Comparison of ENCODE assay signal across 17 cellular contexts in genomic region chr21:28675265-28676041, GRCh38.
DNase-seq lines count a peak whose midpoint lies in the region; ATAC-seq, FAIRE-seq and TF ChIP-seq lines count a peak whose summit lies in the region.
"Had no signal": no experiment of that assay in that cellular context is flagged by ENCODE, and none has a peak within 500 bp of the region (broad histone marks: within the 10 kb centered on the region; RNA-seq: fewer than 3 reads in every experiment).

No MANE protein-coding gene starts in this region.

- TF ChIP-seq RAD21 in HepG2 (CRISPR knock-in tag; IDR thresholded peaks at IDR 0.05), result no peak

- no peak for ATAC-seq in HepG2
- ATAC-seq in right lobe of liver, result no peak
- no peak for ATAC-seq in GM19023 (IDR thresholded peaks at IDR 0.05; ENCODE audit: unreplicated experiment)
- no peak for ATAC-seq in HG02759 (IDR thresholded peaks at IDR 0.05; ENCODE audit: unreplicated experiment)
- ATAC-seq: HCT116, natural killer cell had no signal

- no peaks in the 10 kb centered on the region for H4K20me1 ChIP-seq in HepG2 (ENCODE audit: insufficient read depth, low read length)
- H4K20me1 ChIP-seq in fibroblast of lung (ENCODE audit: control insufficient read depth, extremely low read depth, insufficient read depth, low read length), result no peaks in the 10 kb centered on the region

- in situ Hi-C loops in HepG2 (cut with HindIII; ENCODE audit: extremely low pct_ligation_motif_present, low pct_unique_long_range_greater_than_20kb), result no loop called here

- H3K4me2 ChIP-seq in HepG2 (ENCODE audit: low read depth, low read length), result no peak overlapping the region
- H3K4me2 ChIP-seq in fibroblast of lung (ENCODE audit: extremely low read depth, insufficient read depth, low read length), result no peak overlapping the region

- intact Hi-C loops in HepG2 (cut with micrococcal nuclease; ENCODE audit: unreplicated experiment) (no loop called here), right lobe of liver (cut with DNase I) (no loop called here)

- H3K79me2 ChIP-seq in HepG2 (ENCODE audit: insufficient read depth, low read length), result no peaks in the 10 kb centered on the region
- H3K79me2 ChIP-seq in fibroblast of lung (ENCODE audit: control insufficient read depth, insufficient read depth, low read length), result no peaks in the 10 kb centered on the region

- FAIRE-seq in HepG2 (lab: Jason Lieb, UNC), result no peak
- FAIRE-seq: A204.1, endometrium had no signal

- CTCF ChIA-PET in HepG2 (lab: Yijun Ruan, JAX; ENCODE audit: low intra/inter-chr PET ratio, low total read pairs), result no interaction called here

- BruUV-seq in HepG2 (replicated peaks; lab: Mats Ljungman, UMichigan), result no TSS peak

- no peak for DNase-seq in HepG2 (ENCODE audit: low spot score)
- DNase-seq in right lobe of liver, result no peak
- DNase-seq in fibroblast of lung (ENCODE audit: low read depth in 2 of 2), result peak; percentile 51 to 79
- DNase-seq in lung microvascular endothelial cell (ENCODE audit: low read depth in 2 of 2), result peak; percentile 40 to 70
- no peak for DNase-seq in mucosa of gallbladder (ENCODE audit: low spot score)
- DNase-seq in NCI-H187 treated with DMSO at 0.1 percent for 48 hours (lab: John Stamatoyannopoulos, UW), result no peak
- DNase-seq: activated CD4-positive, alpha-beta T cell treated with anti-CD3 and anti-CD28 coated beads for 48 hours; Caco-2; immature natural killer cell; natural killer cell; NCI-H1105 treated with DMSO at 0.1 percent for 48 hours; NCI-H510A treated with DMSO at 0.1 percent for 48 hours had no signal

- TF ChIP-seq EP300 in HepG2 (IDR thresholded peaks at IDR 0.05; ENCODE audit: low read depth in 2 of 2, low read length in 2 of 2) (no peak), HepG2 (CRISPR knock-in tag; IDR thresholded peaks at IDR 0.05; ENCODE audit: borderline replicate concordance) (no peak)

- WGBS in HepG2 (ENCODE audit: low lambda C conversion rate), result 27% methylated on average over 4 of the region's 4 CpGs
- 77% methylated on average over 3 of the region's 4 CpGs for WGBS in right lobe of liver (ENCODE audit: insufficient coverage, low coverage, low lambda C conversion rate, missing lambda C conversion rate)

- H3K27ac ChIP-seq in HepG2 (ENCODE audit: extremely low read length, insufficient read depth, low read length) (no peak overlapping the region), right lobe of liver (no peak overlapping the region), fibroblast of lung (ENCODE audit: insufficient read depth, low read length) (no peak overlapping the region)

- H3K9me3 ChIP-seq in HepG2 (ENCODE audit: low read length) (peaks cover 24% of the 10 kb centered on the region; the same call in 1 of the 2 replicates), right lobe of liver (no peaks in the 10 kb centered on the region), fibroblast of lung (ENCODE audit: control insufficient read depth, insufficient read depth, low read depth, low read length) (no peaks in the 10 kb centered on the region)
- H3K9me3 ChIP-seq: Caco-2 had no signal

- H3K36me3 ChIP-seq in HepG2 (replicated peaks in 1 of 2; ENCODE audit: control insufficient read depth in 1 of 2, insufficient read depth in 2 of 2, low read length in 2 of 2), result no peaks in the 10 kb centered on the region
- no peaks in the 10 kb centered on the region for H3K36me3 ChIP-seq in right lobe of liver
- H3K36me3 ChIP-seq in fibroblast of lung (ENCODE audit: control insufficient read depth, insufficient read depth, low read length), result no peaks in the 10 kb centered on the region

- H3K4me3 ChIP-seq in HepG2 (replicated peaks in 1 of 3; ENCODE audit: insufficient read depth in 1 of 3, low read depth in 2 of 3, low read length in 3 of 3) (no peak overlapping the region), right lobe of liver (no peak overlapping the region), fibroblast of lung (replicated peaks in 1 of 4; ENCODE audit: control extremely low read depth in 1 of 4, insufficient read depth in 1 of 4, low read depth in 3 of 4, low read length in 4 of 4) (no peak overlapping the region)

- POLR2A ChIA-PET in HepG2 (lab: Yijun Ruan, JAX), result no interaction called here

- TF ChIP-seq CTCF in HepG2 (CRISPR knock-in tag; IDR thresholded peaks at IDR 0.05) (no peak), right lobe of liver (IDR thresholded peaks at IDR 0.05) (no peak), fibroblast of lung (conservative IDR thresholded peaks at IDR 0.05 in 1 of 2, IDR thresholded peaks at IDR 0.05 in 1 of 2; ENCODE audit: low read depth in 1 of 2, low read length in 2 of 2) (no peak)

- H3K27me3 ChIP-seq in HepG2 (ENCODE audit: control insufficient read depth in 1 of 2, insufficient read depth in 2 of 2, low read length in 2 of 2) (no peaks in the 10 kb centered on the region), right lobe of liver (no peaks in the 10 kb centered on the region), fibroblast of lung (ENCODE audit: control insufficient read depth, insufficient read depth, low read length) (no peaks in the 10 kb centered on the region)

- no peak overlapping the region for H2AFZ ChIP-seq in HepG2 (ENCODE audit: low read length)
- H2AFZ ChIP-seq in fibroblast of lung (ENCODE audit: low read length), result no peak overlapping the region

- no peaks in the 10 kb centered on the region for H3K4me1 ChIP-seq in HepG2 (ENCODE audit: insufficient read depth, low read length)
- no peaks in the 10 kb centered on the region for H3K4me1 ChIP-seq in right lobe of liver
- peaks cover 2% of the 10 kb centered on the region for H3K4me1 ChIP-seq in fibroblast of lung (ENCODE audit: control insufficient read depth, extremely low read depth, insufficient read depth, low read length)
- H3K4me1 ChIP-seq: Caco-2 had no signal

- no peak overlapping the region for H3K9ac ChIP-seq in HepG2 (ENCODE audit: insufficient read depth, low read depth, low read length)
- no peak overlapping the region for H3K9ac ChIP-seq in fibroblast of lung (ENCODE audit: insufficient read depth, low read length)

- TF ChIP-seq POLR2A in HepG2 (IDR thresholded peaks at IDR 0.05; ENCODE audit: insufficient read depth in 1 of 2, low read depth in 2 of 2, low read length in 2 of 2), result no peak
- no peak for TF ChIP-seq POLR2A in right lobe of liver (IDR thresholded peaks at IDR 0.05)

TF ChIP-seq in HepG2, 621 proteins besides CTCF, POLR2A, EP300 and RAD21:
- TF ChIP-seq HNRNPK (IDR thresholded peaks at IDR 0.05; ENCODE audit: low read depth, low read length, poor library complexity, severe bottlenecking) (no peak), MAFF (IDR thresholded peaks at IDR 0.05; ENCODE audit: low read depth, low read length) (peak; percentile 58), MAFK (conservative IDR thresholded peaks at IDR 0.05 in 1 of 2, IDR thresholded peaks at IDR 0.05 in 1 of 2; ENCODE audit: low read length in 2 of 2) (peak; percentile 41 to 47; a peak in 3 of 4 replicates)

Comparison
In these comparisons a context has a peak if more than half of its experiments do, and no peak if none do; other contexts are left out.
1. DNase-seq: peak in fibroblast of lung (2 of 2) and lung microvascular endothelial cell (2 of 2); none in HepG2 (single experiment), right lobe of liver (0 of 3), mucosa of gallbladder (single experiment) and NCI-H187 treated with DMSO at 0.1 percent for 48 hours (single experiment).